In the genomic region with DNA sequence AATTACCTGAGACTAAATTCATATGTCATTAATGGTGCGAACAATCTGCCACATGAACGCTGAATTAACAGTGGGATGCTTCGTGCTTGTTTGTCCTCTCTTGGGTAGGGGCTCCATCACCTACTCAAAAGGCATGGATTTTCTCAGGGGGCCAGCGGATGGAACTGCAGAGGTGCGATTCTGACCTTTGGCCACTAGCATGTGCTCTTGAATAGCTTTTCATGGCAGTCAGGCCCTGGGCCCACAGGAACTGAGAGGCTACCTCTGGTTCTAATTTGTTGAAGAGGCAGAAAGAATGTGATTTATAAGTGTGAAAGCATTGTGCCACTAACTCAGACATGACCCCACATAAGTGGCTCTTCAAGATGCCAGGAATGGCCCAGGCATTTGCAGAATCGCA, we compare ENCODE assay signal across 9 cellular contexts.
A peak's percentile ranks its signal among the peaks of the same experiment; 100 is the strongest.
DNase-seq lines count a peak whose midpoint lies in the region; ATAC-seq lines count a peak whose summit lies in the region.
"Had no signal": no experiment of that assay in that cellular context is flagged by ENCODE, and none has a peak within 500 bp of the region (broad histone marks: within the 10 kb centered on the region; RNA-seq: fewer than 3 reads in every experiment).

No MANE protein-coding gene starts in this region.

- no peaks in the 10 kb centered on the region; the same call in 1 of the 2 replicates for H3K4me1 ChIP-seq in HAP-1

- in situ Hi-C loops in HAP-1 (cut with MboI; ENCODE audit: low sequenced_read_pairs), result no loop called here

- ATAC-seq in GM21576 (IDR thresholded peaks at IDR 0.05; ENCODE audit: unreplicated experiment), result no peak
- ATAC-seq in HG02840 (IDR thresholded peaks at IDR 0.05; ENCODE audit: low FRiP score, unreplicated experiment), result no peak

- no peak overlapping the region for H3K4me3 ChIP-seq in HAP-1

- H3K9me3 ChIP-seq in HAP-1, result no peaks in the 10 kb centered on the region

- DNase-seq in GM03348 (ENCODE audit: low spot score), result peak; percentile 80
- DNase-seq in HAP-1 (ENCODE audit: low spot score in 2 of 2), result peak; percentile 5 to 49
- peak; percentile 38 for DNase-seq in RKO (ENCODE audit: low spot score)
- peak; percentile 0 to 1 for DNase-seq in hippocampal formation (lab: John Stamatoyannopoulos, UW)
- no peak for DNase-seq in activated naive CD4-positive, alpha-beta T cell (lab: John Stamatoyannopoulos, UW)
- DNase-seq in germinal center (ENCODE audit: low spot score), result no peak
- DNase-seq: naive B cell had no signal

- H3K36me3 ChIP-seq in HAP-1 (replicated peaks), result no peaks in the 10 kb centered on the region

- H3K27me3 ChIP-seq in HAP-1 (ENCODE audit: low read depth), result no peaks in the 10 kb centered on the region

Comparison
In these comparisons a context has a peak if more than half of its experiments do, and no peak if none do; other contexts are left out.
1. DNase-seq: peak in GM03348 (single experiment), HAP-1 (2 of 2), RKO (single experiment) and hippocampal formation (2 of 2); none in activated naive CD4-positive, alpha-beta T cell (0 of 4) and germinal center (single experiment).